18 cellular contexts compared by ENCODE assay signal in genomic region chr6:71334768-71335167, GRCh38. TPM values are rescaled to one million over a fixed set of nuclear protein-coding genes. Genes with fewer than 3 reads are reported as not detected.
DNase-seq lines count a peak whose midpoint lies in the region; ATAC-seq, FAIRE-seq and TF ChIP-seq lines count a peak whose summit lies in the region.
"Had no signal": no experiment of that assay in that cellular context is flagged by ENCODE, and none has a peak within 500 bp of the region (broad histone marks: within the 10 kb centered on the region; RNA-seq: fewer than 3 reads in every experiment).

No MANE protein-coding gene starts in this region.

- no peak for TF ChIP-seq RAD21 in A549 (conservative IDR thresholded peaks at IDR 0.05 in 1 of 2, IDR thresholded peaks at IDR 0.05 in 1 of 2)

- H3K9me3 ChIP-seq in A549: 0 out of 3 replicates have a peak, but pooled peaks cover 2% of the 10 kb centered on the region
- H3K9me3 ChIP-seq in astrocyte (ENCODE audit: insufficient read depth, low read depth, low read length): no peaks in the 10 kb centered on the region
- no peaks in the 10 kb centered on the region for H3K9me3 ChIP-seq in Peyer's patch
- H3K9me3 ChIP-seq: right atrium auricular region, uterus had no signal

- H3K4me3 Mint-ChIP-seq in astrocyte (ENCODE audit: unreplicated experiment): no peak overlapping the region
- H3K4me3 Mint-ChIP-seq: activated naive CD8-positive, alpha-beta T cell; IgD-negative memory B cell; naive B cell had no signal

- CTCF ChIA-PET in A549 (lab: Yijun Ruan, JAX): no interaction called here

- TF ChIP-seq CTCF in A549 (IDR thresholded peaks at IDR 0.05) (no peak), astrocyte (IDR thresholded peaks at IDR 0.05; ENCODE audit: insufficient read depth, low read depth, low read length) (no peak), Peyer's patch (IDR thresholded peaks at IDR 0.05) (no peak)

- H4K20me1 ChIP-seq in astrocyte (ENCODE audit: insufficient read depth, low read length): no peaks in the 10 kb centered on the region

- POLR2A ChIA-PET in A549 (lab: Yijun Ruan, JAX): no interaction called here

- peaks cover 27% of the 10 kb centered on the region for H3K4me1 Mint-ChIP-seq in astrocyte (ENCODE audit: low read depth, unreplicated experiment)
- H3K4me1 Mint-ChIP-seq: IgD-negative memory B cell had no signal

- FAIRE-seq in A549 (lab: Jason Lieb, UNC): no peak
- FAIRE-seq in astrocyte (lab: Jason Lieb, UNC): no peak
- FAIRE-seq: endothelial cell of umbilical vein had no signal

- H3K4me2 ChIP-seq in A549: peak overlapping the region; percentile 32; the same call in 1 of the 3 replicates
- H3K4me2 ChIP-seq in astrocyte (ENCODE audit: low read length): no peak overlapping the region

- H3K36me3 ChIP-seq in astrocyte (ENCODE audit: insufficient read depth, low read length) (no peaks in the 10 kb centered on the region), Peyer's patch (no peaks in the 10 kb centered on the region)
- H3K36me3 ChIP-seq: right atrium auricular region, uterus had no signal

- no peaks in the 10 kb centered on the region for H3K79me2 ChIP-seq in astrocyte (ENCODE audit: insufficient read depth, low read length)

- DNase-seq in A549 (ENCODE audit: low read depth in 1 of 2, low spot score in 1 of 2) (no peak), astrocyte (ENCODE audit: low read depth) (no peak), cerebellum (ENCODE audit: low spot score) (no peak), activated gamma-delta T cell (lab: John Stamatoyannopoulos, UW) (no peak), Peyer's patch (no peak)
- no peak for DNase-seq in activated CD8-positive, alpha-beta memory T cell treated with anti-CD3 and anti-CD28 coated beads, Interleukin-2, amount 50 U/mL, for 48 hours
- DNase-seq: GM23248, head of caudate nucleus, naive B cell, NCI-H1436 treated with DMSO at 0.1 percent for 48 hours, SIG-M5, uterus had no signal

- H3K27me3 Mint-ChIP-seq in astrocyte (ENCODE audit: low read depth, unreplicated experiment): no peaks in the 10 kb centered on the region

- TF ChIP-seq POLR2A in A549 (IDR thresholded peaks at IDR 0.05; ENCODE audit: low read length) (no peak), Peyer's patch (IDR thresholded peaks at IDR 0.05) (no peak)

- H3K27ac ChIP-seq in A549 (peak overlapping the region; percentile 49 to 79; a peak in 4 of 6 replicates), astrocyte (ENCODE audit: low read depth, low read length) (no peak overlapping the region), Peyer's patch (no peak overlapping the region)
- H3K27ac ChIP-seq: right atrium auricular region, uterus had no signal

- peaks cover 12% of the 10 kb centered on the region for H3K9me3 Mint-ChIP-seq in astrocyte (ENCODE audit: unreplicated experiment)
- H3K9me3 Mint-ChIP-seq: IgD-negative memory B cell, naive B cell had no signal

- H3K27ac Mint-ChIP-seq in astrocyte (ENCODE audit: unreplicated experiment): peak overlapping the region; percentile 92
- H3K27ac Mint-ChIP-seq: activated naive CD8-positive, alpha-beta T cell; IgD-negative memory B cell had no signal

- no peak overlapping the region for H2AFZ ChIP-seq in astrocyte (ENCODE audit: low read depth, low read length)
- H2AFZ ChIP-seq: GM23248 had no signal

- no peak for TF ChIP-seq EP300 in A549 (IDR thresholded peaks at IDR 0.05)

- ATAC-seq in A549 (no peak), GM19043 (IDR thresholded peaks at IDR 0.05; ENCODE audit: low read depth, unreplicated experiment) (peak; percentile 67), HG03139 (IDR thresholded peaks at IDR 0.05; ENCODE audit: unreplicated experiment) (peak; percentile 60)

- H3K4me3 ChIP-seq in A549 (no peak overlapping the region), astrocyte (ENCODE audit: insufficient read depth, low read depth, low read length) (no peak overlapping the region), Peyer's patch (no peak overlapping the region)
- H3K4me3 ChIP-seq: GM23248, right atrium auricular region, uterus had no signal

- no peak overlapping the region for H3K9ac ChIP-seq in astrocyte (ENCODE audit: low read length)
- H3K9ac ChIP-seq: GM23248 had no signal

- H3K27me3 ChIP-seq in astrocyte (ENCODE audit: insufficient read depth, low read length) (no peaks in the 10 kb centered on the region), Peyer's patch (no peaks in the 10 kb centered on the region)
- H3K27me3 ChIP-seq: right atrium auricular region, uterus had no signal

- H3K36me3 Mint-ChIP-seq in astrocyte (ENCODE audit: low read depth, unreplicated experiment): no peaks in the 10 kb centered on the region
- H3K36me3 Mint-ChIP-seq: activated naive CD8-positive, alpha-beta T cell; IgD-negative memory B cell; naive B cell had no signal

- H3K4me1 ChIP-seq in A549 (peaks cover 27% of the 10 kb centered on the region), astrocyte (ENCODE audit: insufficient read depth, low read length) (peaks cover 12% of the 10 kb centered on the region), Peyer's patch (no peaks in the 10 kb centered on the region)
- H3K4me1 ChIP-seq: right atrium auricular region, uterus had no signal

TF ChIP-seq in A549, 52 proteins besides CTCF, POLR2A, EP300 and RAD21:
- TF ChIP-seq POLR2AphosphoS2 (conservative IDR thresholded peaks at IDR 0.05; ENCODE audit: low read length): no peak
- TF ChIP-seq FOSL2 (IDR thresholded peaks at IDR 0.05): no peak
- 0 out of 2 replicates have a peak, but pooled peaks have one; percentile 22 for TF ChIP-seq FOSL2 (CRISPR knock-in tag; IDR thresholded peaks at IDR 0.05)

RNA-seq across cellular contexts. Expression of gene OGFRL1, which starts 46.2 kb away (rescaled TPM):
- polyA plus RNA-seq in A549 (2011; rRNA removed): 9.0 and 15.2 TPM in 2 replicates
- 2.0 and 2.5 TPM in 2 replicates for polyA plus RNA-seq in A549 (2012; cell fraction: cytosol; rRNA removed)
- polyA plus RNA-seq in A549 (2012; cell fraction: nucleus; rRNA removed): 0.78 and 1.6 TPM in 2 replicates
- polyA plus RNA-seq in A549 (2017; fragmentation: RNase III; extraction: RNeasy Plus Mini Kit Qiagen cat#74134 plus additional on column Dnase treatment): 8.0 to 8.4 TPM (median 8.1 TPM) in 3 replicates
- polyA minus RNA-seq in A549 (2011; rRNA and poly(A)+ RNA removed): 5.2 and 5.8 TPM in 2 replicates
- total RNA-seq in astrocyte: 32.4 and 35.3 TPM in 2 replicates
- 37.6 TPM for total RNA-seq in cerebellum
- 10 to 100 TPM in 1 of 4 donors, 1 to 10 TPM in 3; 3.0 to 36.3 (median 5.5) TPM for total RNA-seq in Peyer's patch

Comparison
In these comparisons a context has a peak if more than half of its experiments do, and no peak if none do; other contexts are left out.
1. ATAC-seq: peak in GM19043 (single experiment) and HG03139 (single experiment); none in A549 (0 of 2).
2. H3K27ac ChIP-seq: peak in A549 (2 of 2); none in astrocyte (single experiment) and Peyer's patch (0 of 4).